ENCODE assay signal across 13 cellular contexts in genomic region chr4:37392540-37393255, GRCh38.
A peak's percentile ranks its signal among the peaks of the same experiment; 100 is the strongest.
DNase-seq lines count a peak whose midpoint lies in the region; ATAC-seq, FAIRE-seq and TF ChIP-seq lines count a peak whose summit lies in the region.
"Had no signal": no experiment of that assay in that cellular context is flagged by ENCODE, and none has a peak within 500 bp of the region (broad histone marks: within the 10 kb centered on the region; RNA-seq: fewer than 3 reads in every experiment).

No MANE protein-coding gene starts in this region.

- no peaks in the 10 kb centered on the region for H3K27me3 ChIP-seq in layer of hippocampus (ENCODE audit: control insufficient read depth, insufficient read depth, low read length)
- H3K27me3 ChIP-seq: BLaER1 treated with 17β-estradiol and CSF1 and Interleukin-3, amounts not matched to agents 10 nM and 100 nM; gastrocnemius medialis had no signal

- peak overlapping the region; percentile 35 for H3K27ac ChIP-seq in layer of hippocampus (ENCODE audit: low read depth, low read length)
- H3K27ac ChIP-seq: BLaER1 treated with 17β-estradiol and CSF1 and Interleukin-3, amounts not matched to agents 10 nM and 100 nM; gastrocnemius medialis; prostate gland had no signal

- TF ChIP-seq CTCF in astrocyte of the spinal cord (IDR thresholded peaks at IDR 0.05; ENCODE audit: low read depth, low read length) (no peak), GM20000 (IDR thresholded peaks at IDR 0.05; ENCODE audit: extremely low read depth, missing control alignments) (no peak)

- ATAC-seq in HG02852 (IDR thresholded peaks at IDR 0.05; ENCODE audit: unreplicated experiment): peak; percentile 41
- ATAC-seq: gastrocnemius medialis had no signal

- no peak for FAIRE-seq in HTR-8/SVneo (lab: Jason Lieb, UNC)

- in situ Hi-C loops in astrocyte of the spinal cord (cut with HindIII; ENCODE audit: low sequenced_read_pairs): no loop called here

- peak in 11 of 14 donors; percentile 28 to 78 (median 62) for DNase-seq in C1 segment of cervical spinal cord (lab: John Stamatoyannopoulos, UW)
- peak; percentile 24 for DNase-seq in astrocyte of the spinal cord (ENCODE audit: low read depth, low spot score)
- no peak for DNase-seq in OCI-M2 (lab: John Stamatoyannopoulos, UW; ENCODE audit: unreplicated experiment)
- no peak for DNase-seq in NCI-H510A (lab: John Stamatoyannopoulos, UW)
- no peak for DNase-seq in GM20000 (ENCODE audit: low spot score)
- DNase-seq in HTR-8/SVneo (ENCODE audit: insufficient read length, low spot score): no peak
- DNase-seq: activated naive CD8-positive, alpha-beta T cell treated with anti-CD3 and anti-CD28 coated beads, Interleukin-2, amount 10 ng/mL, durations not matched to agents 7 days and 5 days; NCI-H2081 treated with DMSO at 0.1 percent for 48 hours had no signal

- no peak overlapping the region for H3K4me3 ChIP-seq in astrocyte of the spinal cord (ENCODE audit: low read depth, low read length)
- H3K4me3 ChIP-seq: BLaER1 treated with 17β-estradiol and CSF1 and Interleukin-3, amounts not matched to agents 10 nM and 100 nM; gastrocnemius medialis; prostate gland had no signal

Comparison
In these comparisons a context has a peak if more than half of its experiments do, and no peak if none do; other contexts are left out.
1. DNase-seq: peak in C1 segment of cervical spinal cord (11 of 14) and astrocyte of the spinal cord (single experiment); none in OCI-M2 (single experiment), NCI-H510A (single experiment), GM20000 (single experiment) and HTR-8/SVneo (single experiment).